Comparison of ENCODE assay signal across 11 cellular contexts in the genomic region with DNA sequence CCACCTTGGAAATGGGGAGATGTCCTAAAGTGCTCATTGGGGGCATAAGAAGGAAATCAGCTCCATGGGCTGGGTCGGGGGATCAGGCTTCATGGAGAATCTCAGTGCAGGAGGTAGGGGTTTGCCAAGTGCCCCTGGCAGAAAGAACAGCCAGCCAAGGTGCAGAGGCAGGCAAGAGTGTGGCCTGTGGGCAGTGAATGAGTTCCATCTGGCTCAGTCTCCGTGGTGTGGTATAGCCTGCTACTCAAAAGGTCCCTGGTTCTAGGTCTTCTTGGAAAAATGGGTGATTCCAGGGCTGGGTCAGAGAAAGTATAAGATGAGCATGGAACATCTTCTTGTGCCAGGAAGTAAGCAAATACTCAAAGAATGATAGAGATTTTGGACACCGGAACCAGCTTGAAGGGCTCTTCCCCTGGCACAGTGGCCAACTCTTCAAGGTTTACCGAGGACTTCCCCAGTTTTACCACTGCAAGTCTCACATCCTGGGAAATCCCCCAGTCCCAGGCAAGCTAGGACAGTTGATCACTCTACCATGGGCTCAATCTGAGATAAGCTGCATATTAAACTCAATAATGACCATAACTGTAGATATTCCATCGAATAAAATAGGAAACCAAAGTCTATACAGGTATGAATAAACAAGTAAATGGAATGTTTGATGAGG. TPM values are rescaled to one million over a fixed set of nuclear protein-coding genes. Genes with fewer than 3 reads are reported as not detected.
DNase-seq lines count a peak whose midpoint lies in the region; ATAC-seq and TF ChIP-seq lines count a peak whose summit lies in the region.
"Had no signal": no experiment of that assay in that cellular context is flagged by ENCODE, and none has a peak within 500 bp of the region (broad histone marks: within the 10 kb centered on the region; RNA-seq: fewer than 3 reads in every experiment).

No MANE protein-coding gene starts in this region.

- H3K27me3 Mint-ChIP-seq in activated T-cell treated with anti-CD3 and anti-CD28 coated beads, Interleukin-2, amount 50 U/mL, for 72 hours (ENCODE audit: low read depth): no peaks in the 10 kb centered on the region
- H3K27me3 Mint-ChIP-seq in activated B cell treated with CpG ODN at 0.5 μM for 24 hours: no peaks in the 10 kb centered on the region
- H3K27me3 Mint-ChIP-seq in stimulated activated memory B cell treated with anti-CD40 and anti-IgM and Interleukin-4, amounts not matched to agents 10 μg/mL and 1 μg/mL and 100 μg/mL, for 72 hours: no peaks in the 10 kb centered on the region

- intact Hi-C loops in activated B cell treated with CpG ODN at 0.5 μM for 24 hours (cut with micrococcal nuclease): loop anchor here (1.0 kb wide), 1 partner anchor 24 kb away; no protein-coding TSS in a partner anchor

- ATAC-seq in activated T-cell treated with anti-CD3 and anti-CD28 coated beads, Interleukin-2, amount 50 U/mL, for 72 hours (replicated peaks in 1 of 2): peak; percentile 86 to 92
- ATAC-seq in GM21619 (IDR thresholded peaks at IDR 0.05; ENCODE audit: unreplicated experiment) (peak; percentile 68), activated B cell treated with CpG ODN at 0.5 μM for 24 hours (ENCODE audit: low read depth) (peak; percentile 92), GM18505 (IDR thresholded peaks at IDR 0.05; ENCODE audit: unreplicated experiment) (no peak)
- peak; percentile 88 for ATAC-seq in stimulated activated memory B cell treated with anti-CD40 and anti-IgM and Interleukin-4, amounts not matched to agents 10 μg/mL and 1 μg/mL and 100 μg/mL, for 72 hours

- CTCF ChIA-PET in activated B cell treated with CpG ODN at 0.5 μM for 24 hours (lab: Charles Lee): interaction anchor here (1.0 kb wide), 1 partner anchor 37 kb away, joined by 3 read pairs; no protein-coding TSS in a partner anchor

- H3K4me3 Mint-ChIP-seq in activated T-cell treated with anti-CD3 and anti-CD28 coated beads, Interleukin-2, amount 50 U/mL, for 72 hours: peak overlapping the region; percentile 11 to 60
- peak overlapping the region; percentile 17 for H3K4me3 Mint-ChIP-seq in activated B cell treated with CpG ODN at 0.5 μM for 24 hours
- H3K4me3 Mint-ChIP-seq in stimulated activated memory B cell treated with anti-CD40 and anti-IgM and Interleukin-4, amounts not matched to agents 10 μg/mL and 1 μg/mL and 100 μg/mL, for 72 hours: peak overlapping the region; percentile 8

- TF ChIP-seq CTCF in activated B cell treated with CpG ODN at 0.5 μM for 24 hours (IDR thresholded peaks at IDR 0.05): no peak

- no peaks in the 10 kb centered on the region for H3K9me3 Mint-ChIP-seq in activated T-cell treated with anti-CD3 and anti-CD28 coated beads, Interleukin-2, amount 50 U/mL, for 72 hours
- H3K9me3 Mint-ChIP-seq in activated B cell treated with CpG ODN at 0.5 μM for 24 hours: no peaks in the 10 kb centered on the region
- H3K9me3 Mint-ChIP-seq in stimulated activated memory B cell treated with anti-CD40 and anti-IgM and Interleukin-4, amounts not matched to agents 10 μg/mL and 1 μg/mL and 100 μg/mL, for 72 hours: no peaks in the 10 kb centered on the region

- DNase-seq in activated T-cell treated with anti-CD3 and anti-CD28 coated beads, Interleukin-2, amount 50 U/mL, for 72 hours: peak; percentile 44 to 50
- DNase-seq in activated T-cell treated with anti-CD3 and anti-CD28 coated beads for 4 hours (no peak), activated B cell treated with CpG ODN at 0.5 μM for 24 hours (no peak), iPS-NIHi7 (ENCODE audit: extremely low spot score) (no peak)
- DNase-seq in NK-92 treated with Interleukin-12 subunit alpha and Interleukin-12 subunit beta, amount 100 ng/mL, for 24 hours (lab: John Stamatoyannopoulos, UW): no peak
- DNase-seq: activated CD8-positive, alpha-beta memory T cell treated with anti-CD3 and anti-CD28 coated beads, Interleukin-2, amount 50 U/mL, for 4 hours; DMS53; NCI-H526 treated with DMSO at 0.1 percent for 48 hours had no signal

- H3K36me3 Mint-ChIP-seq in activated T-cell treated with anti-CD3 and anti-CD28 coated beads, Interleukin-2, amount 50 U/mL, for 72 hours (ENCODE audit: insufficient read depth in 2 of 2): no peaks in the 10 kb centered on the region
- peaks cover 10% of the 10 kb centered on the region for H3K36me3 Mint-ChIP-seq in activated B cell treated with CpG ODN at 0.5 μM for 24 hours (ENCODE audit: low read depth)
- H3K36me3 Mint-ChIP-seq in stimulated activated memory B cell treated with anti-CD40 and anti-IgM and Interleukin-4, amounts not matched to agents 10 μg/mL and 1 μg/mL and 100 μg/mL, for 72 hours: peaks cover 6% of the 10 kb centered on the region

- peak overlapping the region; percentile 84 for H3K27ac Mint-ChIP-seq in activated T-cell treated with anti-CD3 and anti-CD28 coated beads, Interleukin-2, amount 50 U/mL, for 72 hours
- H3K27ac Mint-ChIP-seq in activated B cell treated with CpG ODN at 0.5 μM for 24 hours: peak overlapping the region; percentile 84
- peak overlapping the region; percentile 60 for H3K27ac Mint-ChIP-seq in stimulated activated memory B cell treated with anti-CD40 and anti-IgM and Interleukin-4, amounts not matched to agents 10 μg/mL and 1 μg/mL and 100 μg/mL, for 72 hours

- POLR2A ChIA-PET in activated B cell treated with CpG ODN at 0.5 μM for 24 hours (lab: Charles Lee): interaction anchor here (0.6 to 2.2 kb wide), 7 partner anchors 8 to 59 kb away, joined by 3 to 14 read pairs (median 5); no protein-coding TSS in a partner anchor

- peaks cover 24% of the 10 kb centered on the region for H3K4me1 Mint-ChIP-seq in activated T-cell treated with anti-CD3 and anti-CD28 coated beads, Interleukin-2, amount 50 U/mL, for 72 hours (ENCODE audit: low read depth)
- H3K4me1 Mint-ChIP-seq in activated B cell treated with CpG ODN at 0.5 μM for 24 hours: peaks cover 25% of the 10 kb centered on the region
- H3K4me1 Mint-ChIP-seq in stimulated activated memory B cell treated with anti-CD40 and anti-IgM and Interleukin-4, amounts not matched to agents 10 μg/mL and 1 μg/mL and 100 μg/mL, for 72 hours: peaks cover 36% of the 10 kb centered on the region

- TF ChIP-seq POLR2A in GM18505 (IDR thresholded peaks at IDR 0.05; ENCODE audit: borderline replicate concordance, extremely low read depth, insufficient read depth, insufficient read length): no peak

RNA-seq across cellular contexts. Expression of a gene that starts 10.6 kb away (rescaled TPM):
- 10 to 100 TPM; 81.7 to 93.4 TPM for total RNA-seq in activated T-cell treated with anti-CD3 and anti-CD28 coated beads, Interleukin-2, amount 50 U/mL, for 72 hours
- 113 and 139 TPM in 2 replicates for total RNA-seq in activated B cell treated with CpG ODN at 0.5 μM for 24 hours

RNA-seq across cellular contexts. Expression of a gene that starts 31.1 kb away (rescaled TPM):
- 10 to 100 TPM; 31.9 to 41.3 TPM for total RNA-seq in activated T-cell treated with anti-CD3 and anti-CD28 coated beads, Interleukin-2, amount 50 U/mL, for 72 hours
- 42.6 and 46.8 TPM in 2 replicates for total RNA-seq in activated B cell treated with CpG ODN at 0.5 μM for 24 hours

RNA-seq across cellular contexts. Expression of a gene that starts 51.4 kb away (rescaled TPM):
- total RNA-seq in activated T-cell treated with anti-CD3 and anti-CD28 coated beads, Interleukin-2, amount 50 U/mL, for 72 hours: 10 to 100 TPM; 55.8 to 56.0 TPM
- 73.5 and 96.7 TPM in 2 replicates for total RNA-seq in activated B cell treated with CpG ODN at 0.5 μM for 24 hours

Comparison
In these comparisons a context has a peak if more than half of its experiments do, and no peak if none do; other contexts are left out.
1. DNase-seq: peak in activated T-cell treated with anti-CD3 and anti-CD28 coated beads, Interleukin-2, amount 50 U/mL, for 72 hours (2 of 2); none in activated T-cell treated with anti-CD3 and anti-CD28 coated beads for 4 hours (single experiment), activated B cell treated with CpG ODN at 0.5 μM for 24 hours (single experiment), iPS-NIHi7 (single experiment) and NK-92 treated with Interleukin-12 subunit alpha and Interleukin-12 subunit beta, amount 100 ng/mL, for 24 hours (single experiment).
2. Peak in every context shown above with its lines, with median percentiles within 50 percentile points of each other: H3K27ac Mint-ChIP-seq and H3K4me3 Mint-ChIP-seq.